ENCODE assay signal across 1 cellular context in genomic region chrX:41785685-41786084, GRCh38.
TF ChIP-seq lines count a peak whose summit lies in the region.

No MANE protein-coding gene starts in this region.

TF ChIP-seq in HEK293, 187 proteins besides CTCF, POLR2A, EP300 and RAD21 (continued from another document):
- TF ChIP-seq PRDM10 (tag by site-specific recombination; IDR thresholded peaks at IDR 0.05) = 0 out of 2 replicates have a peak, but pooled peaks have one; percentile 24
- TF ChIP-seq ZNF585B (tag by site-specific recombination; IDR thresholded peaks at IDR 0.05) = no peak
- no peak for TF ChIP-seq BCL11A (tag by site-specific recombination; IDR thresholded peaks at IDR 0.05; ENCODE audit: low read depth)
- no peak for TF ChIP-seq ELK4 (IDR thresholded peaks at IDR 0.05; ENCODE audit: borderline replicate concordance, low read depth, low read length)
- no peak for TF ChIP-seq KLF9 (tag by site-specific recombination; IDR thresholded peaks at IDR 0.05; ENCODE audit: low read depth)
- no peak for TF ChIP-seq ZNF366 (tag by site-specific recombination; conservative IDR thresholded peaks at IDR 0.05)
- no peak for TF ChIP-seq ZNF561 (tag by site-specific recombination; IDR thresholded peaks at IDR 0.05; ENCODE audit: borderline replicate concordance)
- TF ChIP-seq MZF1 (tag by site-specific recombination; IDR thresholded peaks at IDR 0.05; ENCODE audit: borderline replicate concordance) = no peak
- no peak for TF ChIP-seq MEIS1 (CRISPR knock-in tag; IDR thresholded peaks at IDR 0.05; ENCODE audit: borderline replicate concordance)
- TF ChIP-seq REPIN1 (tag by site-specific recombination; IDR thresholded peaks at IDR 0.05; ENCODE audit: low read depth) = no peak
- no peak for TF ChIP-seq ZNF621 (tag by site-specific recombination; IDR thresholded peaks at IDR 0.05)
- no peak for TF ChIP-seq ZNF16 (tag by site-specific recombination; IDR thresholded peaks at IDR 0.05; ENCODE audit: low read depth)
- no peak for TF ChIP-seq ZNF707 (tag by site-specific recombination; IDR thresholded peaks at IDR 0.05)
- TF ChIP-seq ZNF473 (tag by site-specific recombination; IDR thresholded peaks at IDR 0.05) = no peak
- no peak for TF ChIP-seq ZNF571 (tag by site-specific recombination; IDR thresholded peaks at IDR 0.05)
- TF ChIP-seq ZNF341 (tag by site-specific recombination; IDR thresholded peaks at IDR 0.05; ENCODE audit: low read depth) = no peak
- TF ChIP-seq ZNF169 (tag by site-specific recombination; IDR thresholded peaks at IDR 0.05) = no peak
- TF ChIP-seq ZSCAN18 (tag by site-specific recombination; IDR thresholded peaks at IDR 0.05) = no peak
- no peak for TF ChIP-seq REST (tag by site-specific recombination; IDR thresholded peaks at IDR 0.05)
- TF ChIP-seq ZNF23 (tag by site-specific recombination; IDR thresholded peaks at IDR 0.05; ENCODE audit: borderline replicate concordance) = no peak
- no peak for TF ChIP-seq ZNF596 (tag by site-specific recombination; IDR thresholded peaks at IDR 0.05)
- TF ChIP-seq ZNF140 (tag by site-specific recombination; IDR thresholded peaks at IDR 0.05) = no peak
- TF ChIP-seq ZNF626 (tag by site-specific recombination; IDR thresholded peaks at IDR 0.05) = no peak
- TF ChIP-seq GLIS1 (tag by site-specific recombination; IDR thresholded peaks at IDR 0.05) = peak; percentile 68
- TF ChIP-seq ZNF202 (tag by site-specific recombination; IDR thresholded peaks at IDR 0.05; ENCODE audit: borderline replicate concordance) = no peak
